In the genomic region with DNA sequence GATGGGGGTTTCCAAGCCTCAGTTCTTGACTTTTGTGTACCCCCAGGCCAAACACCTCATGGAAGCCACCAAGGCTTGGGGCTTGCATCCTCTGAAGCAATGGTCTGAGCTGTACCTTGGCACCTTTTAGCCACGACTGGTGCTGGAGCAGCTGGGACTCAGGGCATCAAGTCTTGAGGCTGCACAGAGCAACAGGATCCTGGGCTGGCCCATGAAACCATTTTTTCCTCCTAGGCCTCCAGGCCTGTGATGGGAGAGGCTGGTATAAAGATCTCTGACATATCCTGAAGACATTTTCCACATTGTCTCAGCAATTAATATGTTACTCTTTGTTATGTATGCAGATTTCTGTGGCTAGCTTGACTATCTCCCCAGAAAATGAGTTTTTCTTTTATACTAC, we compare ENCODE assay signal across 31 cellular contexts.
"Had no signal": no experiment of that assay in that cellular context is flagged by ENCODE, and none has a peak within 500 bp of the region (broad histone marks: within the 10 kb centered on the region; RNA-seq: fewer than 3 reads in every experiment).

No MANE protein-coding gene starts in this region.

- H3K9ac ChIP-seq: neural progenitor cell, parathyroid adenoma had no signal

- H3K4me1 ChIP-seq: neural progenitor cell, parathyroid adenoma, psoas muscle, spleen, suprapubic skin, testis, tibial artery, transverse colon, upper lobe of right lung, uterus had no signal

- H3K79me2 ChIP-seq: parathyroid adenoma had no signal

- H2AFZ ChIP-seq: neural progenitor cell, parathyroid adenoma had no signal

- H3K4me1 Mint-ChIP-seq: natural killer cell; nephron; neural progenitor cell; stimulated activated memory B cell treated with anti-CD40 and anti-IgM and Interleukin-4, amounts not matched to agents 10 μg/mL and 1 μg/mL and 100 μg/mL, for 72 hours; stimulated activated naive CD8-positive, alpha-beta T cell treated with anti-CD3 and anti-CD28 coated beads, Interleukin-15, amount 100 ng/mL, for 72 hours had no signal

- H3K4me3 Mint-ChIP-seq: natural killer cell; nephron; neural progenitor cell; stimulated activated memory B cell treated with anti-CD40 and anti-IgM and Interleukin-4, amounts not matched to agents 10 μg/mL and 1 μg/mL and 100 μg/mL, for 72 hours; stimulated activated naive CD8-positive, alpha-beta T cell treated with anti-CD3 and anti-CD28 coated beads, Interleukin-15, amount 100 ng/mL, for 72 hours; type B pancreatic cell had no signal

- H3K27me3 ChIP-seq: neural progenitor cell, ovary, spleen, suprapubic skin, testis, tibial artery, transverse colon, upper lobe of right lung, uterus had no signal

- H3K27ac Mint-ChIP-seq: natural killer cell; nephron; neural progenitor cell; progenitor cell of endocrine pancreas; stimulated activated memory B cell treated with anti-CD40 and anti-IgM and Interleukin-4, amounts not matched to agents 10 μg/mL and 1 μg/mL and 100 μg/mL, for 72 hours; stimulated activated naive CD8-positive, alpha-beta T cell treated with anti-CD3 and anti-CD28 coated beads, Interleukin-15, amount 100 ng/mL, for 72 hours; type B pancreatic cell had no signal

- H3K36me3 Mint-ChIP-seq: natural killer cell; stimulated activated memory B cell treated with anti-CD40 and anti-IgM and Interleukin-4, amounts not matched to agents 10 μg/mL and 1 μg/mL and 100 μg/mL, for 72 hours; type B pancreatic cell had no signal

- ATAC-seq: natural killer cell; psoas muscle; right cardiac atrium; sciatic nerve; stimulated activated memory B cell treated with anti-CD40 and anti-IgM and Interleukin-4, amounts not matched to agents 10 μg/mL and 1 μg/mL and 100 μg/mL, for 72 hours; stimulated activated naive CD8-positive, alpha-beta T cell treated with anti-CD3 and anti-CD28 coated beads, Interleukin-15, amount 100 ng/mL, for 72 hours; stimulated activated naive CD8-positive, alpha-beta T cell treated with anti-CD3 and anti-CD28 coated beads, Interleukin-15, Interleukin-2, amounts not matched to agents 100 U/mL and 50 U/mL, for 24 hours; upper lobe of right lung had no signal

- H3K27me3 Mint-ChIP-seq: progenitor cell of endocrine pancreas; stimulated activated memory B cell treated with anti-CD40 and anti-IgM and Interleukin-4, amounts not matched to agents 10 μg/mL and 1 μg/mL and 100 μg/mL, for 72 hours; stimulated activated naive CD8-positive, alpha-beta T cell treated with anti-CD3 and anti-CD28 coated beads, Interleukin-15, amount 100 ng/mL, for 72 hours; type B pancreatic cell had no signal

- H3K36me3 ChIP-seq: neural progenitor cell, ovary, spleen, suprapubic skin, tibial artery, transverse colon, upper lobe of right lung, uterus had no signal

- H3K4me2 ChIP-seq: neural progenitor cell, smooth muscle cell had no signal

- H3K27ac ChIP-seq: neural progenitor cell, ovary, parathyroid adenoma, psoas muscle, skin epidermis, spleen, suprapubic skin, testis, tibial artery, transverse colon, upper lobe of right lung, uterus had no signal

- DNase-seq: natural killer cell; occipital lobe; ovary; posterior cingulate gyrus; psoas muscle; right cardiac atrium; spleen; stimulated activated CD4-positive, alpha-beta T cell treated with anti-CD3 and anti-CD28 coated beads, Interleukin-12 subunit alpha, Interleukin-12 subunit beta, amount 100 ng/mL, for 4 hours; stimulated activated CD4-positive, alpha-beta T cell treated with anti-CD3 and anti-CD28 coated beads, Interleukin-1b, Interleukin-23, amount 100 ng/mL, for 48 hours; stimulated activated CD4-positive, alpha-beta T cell treated with anti-CD3 and anti-CD28 coated beads, Interleukin-4, amount 100 ng/mL, for 1 hour; stimulated activated CD4-positive, alpha-beta T cell treated with anti-CD3 and anti-CD28 coated beads, Interleukin-4, amount 100 ng/mL, for 4 hours; stimulated activated CD8-positive, alpha-beta memory T cell treated with anti-CD3 and anti-CD28 coated beads, Interleukin-4, amount 100 ng/mL, for 48 hours; stimulated activated naive CD4-positive, alpha-beta T cell; stimulated activated naive CD8-positive, alpha-beta T cell treated with anti-CD3 and anti-CD28 coated beads, Interleukin-15, amount 100 ng/mL, for 72 hours; stimulated activated naive CD8-positive, alpha-beta T cell treated with anti-CD3 and anti-CD28 coated beads, Interleukin-15, Interleukin-2, amounts not matched to agents 100 U/mL and 50 U/mL, for 24 hours; substantia nigra; testis; tibial artery; transverse colon; upper lobe of right lung; uterus had no signal

- H3K4me3 ChIP-seq: neural progenitor cell, ovary, psoas muscle, skin epidermis, smooth muscle cell, spleen, suprapubic skin, testis, tibial artery, transverse colon, upper lobe of right lung, uterus had no signal

- H3K9me3 ChIP-seq: psoas muscle, testis, upper lobe of right lung, uterus had no signal
